In the genomic region with DNA sequence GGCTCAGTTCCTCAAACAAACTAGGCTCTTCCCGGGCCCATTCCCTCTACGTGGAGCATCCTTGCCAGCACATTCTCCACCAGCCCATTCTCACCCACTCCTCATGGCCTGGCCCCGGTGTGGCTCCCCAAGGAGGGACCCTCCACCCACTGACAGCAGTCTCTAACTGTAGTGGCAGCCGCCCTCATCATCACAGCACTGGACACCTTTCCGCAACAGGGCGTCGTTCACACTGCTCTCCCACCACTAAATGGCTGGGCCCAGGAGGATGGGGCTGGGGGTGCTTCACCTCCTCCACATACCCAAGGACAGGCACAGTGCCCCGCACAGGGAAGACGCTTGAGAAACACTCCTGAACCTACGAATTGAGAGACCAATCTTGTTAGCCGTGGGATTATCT, we compare ENCODE assay signal across 35 cellular contexts.
"Had no signal": no experiment of that assay in that cellular context is flagged by ENCODE, and none has a peak within 500 bp of the region (broad histone marks: within the 10 kb centered on the region; RNA-seq: fewer than 3 reads in every experiment).

No MANE protein-coding gene starts in this region.

- H3K4me1 ChIP-seq: adrenal gland, body of pancreas, breast epithelium had no signal

- H3K9me3 ChIP-seq: adrenal gland, body of pancreas had no signal

- H3K36me3 ChIP-seq: adrenal gland, brain microvascular endothelial cell, breast epithelium had no signal

- ATAC-seq: activated CD8-positive, alpha-beta T cell treated with anti-CD3 and anti-CD28 coated beads for 36 hours; activated naive CD4-positive, alpha-beta T cell treated with anti-CD3 and anti-CD28 coated beads, Interleukin-2, amount 50 U/mL, for 72 hours; activated T-cell treated with anti-CD3 and anti-CD28 coated beads, Interleukin-2, amount 50 U/mL, for 4 hours; activated T-cell treated with anti-CD3 and anti-CD28 coated beads, Interleukin-2, amount 50 U/mL, for 72 hours; activated T-helper 17 cell treated with anti-CD3 and anti-CD28 coated beads, Interleukin-2, amount 50 U/mL, for 72 hours; body of pancreas had no signal

- H3K27ac ChIP-seq: adrenal gland, body of pancreas, brain microvascular endothelial cell, breast epithelium, VCaP had no signal

- H3K27me3 Mint-ChIP-seq: activated B cell treated with CpG ODN at 0.5 μM for 24 hours; activated CD4-positive, alpha-beta memory T cell treated with anti-CD3 and anti-CD28 coated beads for 36 hours; activated CD4-positive, alpha-beta T cell treated with anti-CD3 and anti-CD28 coated beads, Interleukin-2, amount 10 ng/mL, durations not matched to agents 24 days and 14 days; activated CD8-positive, alpha-beta T cell treated with anti-CD3 and anti-CD28 coated beads for 36 hours had no signal

- H3K4me1 Mint-ChIP-seq: activated B cell treated with CpG ODN at 0.5 μM for 24 hours; activated CD4-positive, alpha-beta T cell treated with anti-CD3 and anti-CD28 coated beads, Interleukin-2, amount 10 ng/mL, durations not matched to agents 24 days and 14 days; activated naive CD8-positive, alpha-beta T cell treated with anti-CD3 and anti-CD28 coated beads for 36 hours; activated T-helper 17 cell treated with anti-CD3 and anti-CD28 coated beads, Interleukin-2, amount 50 U/mL, for 72 hours; central memory CD8-positive, alpha-beta T cell had no signal

- H3K27me3 ChIP-seq: adrenal gland, body of pancreas, brain microvascular endothelial cell had no signal

- H3K4me3 Mint-ChIP-seq: activated B cell treated with CpG ODN at 0.5 μM for 24 hours; activated CD4-positive, alpha-beta memory T cell treated with anti-CD3 and anti-CD28 coated beads for 36 hours; activated CD4-positive, alpha-beta T cell treated with anti-CD3 and anti-CD28 coated beads, Interleukin-2, amount 10 ng/mL, durations not matched to agents 24 days and 14 days; activated CD8-positive, alpha-beta T cell treated with anti-CD3 and anti-CD28 coated beads for 36 hours; activated naive CD8-positive, alpha-beta T cell treated with anti-CD3 and anti-CD28 coated beads for 36 hours; activated T-cell treated with anti-CD3 and anti-CD28 coated beads, Interleukin-2, amount 50 U/mL, for 4 hours; activated T-cell treated with anti-CD3 and anti-CD28 coated beads, Interleukin-2, amount 50 U/mL, for 72 hours; activated T-helper 1 cell treated with anti-CD3 and anti-CD28 coated beads, Interleukin-12 subunit alpha, Interleukin-12 subunit beta, Interleukin-2, Interleukin-4 antibody, amounts not matched to agents 30 ng/mL and 10 ng/mL and 1 ng/mL, durations not matched to agents 14 hours and 24 hours and 36 hours; activated T-helper 17 cell treated with anti-CD3 and anti-CD28 coated beads, Interleukin-2, amount 50 U/mL, for 72 hours; central memory CD8-positive, alpha-beta T cell; T-helper 1 cell treated with Interleukin-12 subunit alpha and Interleukin-12 subunit beta and Interleukin-4 antibody, amounts not matched to agents 30 μg/mL and 1 μg/mL, for 36 hours; T-helper 2 cell treated with Interferon-gamma antibody and Interleukin-4, amounts not matched to agents 5 μg/mL and 100 μg/mL, for 36 hours had no signal

- DNase-seq: activated B cell treated with CpG ODN at 0.5 μM for 24 hours; activated CD4-positive, alpha-beta memory T cell treated with anti-CD3 and anti-CD28 coated beads for 36 hours; activated CD4-positive, alpha-beta T cell treated with anti-CD3 and anti-CD28 coated beads for 4 hours; activated CD4-positive, alpha-beta T cell treated with anti-CD3 and anti-CD28 coated beads, Interleukin-2, amount 10 ng/mL, durations not matched to agents 24 days and 14 days; activated CD4-positive, alpha-beta T cell treated with anti-CD3 and anti-CD28 coated beads, Interleukin-2, amount 50 U/mL, for 1 hour; activated CD4-positive, alpha-beta T cell treated with anti-CD3 and anti-CD28 coated beads, Interleukin-2, amount 50 U/mL, for 4 hours; activated CD4-positive, CD25-positive, alpha-beta regulatory T cell treated with anti-CD3 and anti-CD28 coated beads, Interleukin-2, amount 50 U/mL, for 72 hours; activated CD8-positive, alpha-beta memory T cell treated with anti-CD3 and anti-CD28 coated beads, Interleukin-2, amount 50 U/mL, for 4 hours; activated CD8-positive, alpha-beta T cell treated with anti-CD3 and anti-CD28 coated beads for 36 hours; activated effector memory CD4-positive, alpha-beta T cell treated with anti-CD3 and anti-CD28 coated beads, Interleukin-2, amount 50 U/mL, for 16 hours; activated gamma-delta T cell treated with Interleukin-2 at 50 U/mL for 16 hours; activated naive CD4-positive, alpha-beta T cell; activated naive CD8-positive, alpha-beta T cell treated with anti-CD3 and anti-CD28 coated beads for 36 hours; activated T-cell treated with anti-CD3 and anti-CD28 coated beads for 4 hours; activated T-cell treated with anti-CD3 and anti-CD28 coated beads, Interleukin-2, amount 50 U/mL, for 1 hour; activated T-cell treated with anti-CD3 and anti-CD28 coated beads, Interleukin-2, amount 50 U/mL, for 4 hours; activated T-cell treated with anti-CD3 and anti-CD28 coated beads, Interleukin-2, amount 50 U/mL, for 72 hours; adrenal gland; amniotic stem cell; aorta; body of pancreas; brain microvascular endothelial cell; caudate nucleus; cerebellar nuclear complex; T-helper 1 cell; T-helper 2 cell; T-helper 9 cell had no signal

- H3K4me3 ChIP-seq: adrenal gland, body of pancreas, breast epithelium had no signal

- H3K27ac Mint-ChIP-seq: activated B cell treated with CpG ODN at 0.5 μM for 24 hours; activated CD4-positive, alpha-beta memory T cell treated with anti-CD3 and anti-CD28 coated beads for 36 hours; activated CD4-positive, alpha-beta T cell treated with anti-CD3 and anti-CD28 coated beads, Interleukin-2, amount 10 ng/mL, durations not matched to agents 24 days and 14 days; activated CD8-positive, alpha-beta T cell treated with anti-CD3 and anti-CD28 coated beads for 36 hours; activated naive CD4-positive, alpha-beta T cell treated with anti-CD3 and anti-CD28 coated beads, Interleukin-2, amount 50 U/mL, for 72 hours; activated naive CD8-positive, alpha-beta T cell treated with anti-CD3 and anti-CD28 coated beads for 36 hours; activated T-cell treated with anti-CD3 and anti-CD28 coated beads, Interleukin-2, amount 50 U/mL, for 72 hours; activated T-helper 1 cell treated with anti-CD3 and anti-CD28 coated beads, Interleukin-12 subunit alpha, Interleukin-12 subunit beta, Interleukin-2, Interleukin-4 antibody, amounts not matched to agents 30 ng/mL and 10 ng/mL and 1 ng/mL, durations not matched to agents 14 hours and 24 hours and 36 hours; activated T-helper 17 cell treated with anti-CD3 and anti-CD28 coated beads, Interleukin-2, amount 50 U/mL, for 72 hours; T-helper 1 cell treated with Interleukin-12 subunit alpha and Interleukin-12 subunit beta and Interleukin-4 antibody, amounts not matched to agents 30 μg/mL and 1 μg/mL, for 36 hours; T-helper 2 cell treated with Interferon-gamma antibody and Interleukin-4, amounts not matched to agents 5 μg/mL and 100 μg/mL, for 36 hours had no signal

- H3K36me3 Mint-ChIP-seq: activated CD4-positive, alpha-beta memory T cell treated with anti-CD3 and anti-CD28 coated beads for 36 hours; activated naive CD8-positive, alpha-beta T cell treated with anti-CD3 and anti-CD28 coated beads for 36 hours had no signal
